ENCODE assay signal across 18 cellular contexts in the genomic region with DNA sequence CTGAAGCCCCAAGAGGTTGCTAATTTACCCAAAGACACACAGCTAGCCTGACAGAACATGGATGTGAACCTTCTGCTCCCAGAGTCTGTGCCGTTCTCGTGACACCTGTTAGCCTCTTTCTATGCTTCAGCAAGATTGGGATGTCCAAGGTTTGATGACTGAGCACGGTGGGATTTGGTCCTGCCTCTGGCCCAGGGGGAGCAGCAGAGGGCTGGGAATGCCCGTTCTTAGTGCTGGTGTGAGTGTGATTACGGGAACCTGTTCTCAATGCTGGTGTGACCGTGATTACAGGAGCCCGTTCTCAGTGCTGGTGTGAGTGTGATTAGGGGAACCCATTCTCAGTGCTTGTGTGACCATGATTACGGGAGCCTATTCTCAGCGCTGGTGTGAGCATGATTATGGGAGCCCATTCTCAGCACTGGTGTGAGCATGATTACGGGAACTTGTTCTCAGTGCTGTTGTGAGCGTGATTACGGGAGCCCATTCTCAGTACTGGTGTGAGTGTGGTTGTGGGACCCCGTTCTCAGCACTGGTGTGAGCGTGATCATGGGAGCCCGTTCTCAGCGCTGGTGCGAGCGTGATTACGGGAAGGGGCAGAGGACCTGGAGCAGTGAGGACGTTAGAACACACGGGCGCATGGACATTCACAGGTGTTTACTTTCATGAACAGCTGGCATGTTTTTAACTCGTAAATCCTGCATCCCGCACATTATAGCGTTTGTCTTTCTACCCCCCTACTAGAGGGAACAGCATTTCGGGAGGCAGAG.
DNase-seq lines count a peak whose midpoint lies in the region; ATAC-seq, FAIRE-seq and TF ChIP-seq lines count a peak whose summit lies in the region.
"Had no signal": no experiment of that assay in that cellular context is flagged by ENCODE, and none has a peak within 500 bp of the region (broad histone marks: within the 10 kb centered on the region; RNA-seq: fewer than 3 reads in every experiment).

No MANE protein-coding gene starts in this region.

- TF ChIP-seq CTCF in GM12878 (IDR thresholded peaks at IDR 0.05 in 2 of 3, conservative IDR thresholded peaks at IDR 0.05 in 1 of 3; ENCODE audit: control insufficient read depth in 2 of 3, extremely low read depth in 1 of 3, insufficient read depth in 1 of 3, low read depth in 3 of 3, low read length in 3 of 3) (no peak), lower leg skin (IDR thresholded peaks at IDR 0.05) (no peak), progenitor cell of endocrine pancreas (IDR thresholded peaks at IDR 0.05; ENCODE audit: unreplicated experiment) (no peak)

- H3K79me2 ChIP-seq in GM12878 (ENCODE audit: control insufficient read depth, insufficient read depth, low read length): no peaks in the 10 kb centered on the region

- SMC1A ChIA-PET in GM12878 (lab: Charles Lee; ENCODE audit: uncharacterized antibody, unreplicated experiment): no interaction called here

- RAD21 ChIA-PET in GM12878 (lab: Charles Lee; ENCODE audit: unreplicated experiment): no interaction called here

- no peak overlapping the region for H2AFZ ChIP-seq in GM12878 (ENCODE audit: control insufficient read depth, low read depth, low read length)

- H3K4me3 Mint-ChIP-seq in progenitor cell of endocrine pancreas (ENCODE audit: low read depth): no peak overlapping the region

- CTCF ChIA-PET in GM12878 (lab: Yijun Ruan, JAX): no interaction called here

- TF ChIP-seq POLR2A in GM12878 (IDR thresholded peaks at IDR 0.05; ENCODE audit: low read depth, low read length) (no peak), lower leg skin (IDR thresholded peaks at IDR 0.05) (no peak)

- no TSS peak for BruUV-seq in GM12878 (replicated peaks; lab: Mats Ljungman, UMichigan)

- H3K4me3 ChIP-seq in GM12878 (no peak overlapping the region), lower leg skin (ENCODE audit: low read depth, poor library complexity, severe bottlenecking) (no peak overlapping the region)
- H3K4me3 ChIP-seq: BLaER1 treated with 17β-estradiol and CSF1 and Interleukin-3, amounts not matched to agents 10 nM and 100 nM had no signal

- POLR2A ChIA-PET in GM12878 (lab: Charles Lee): no interaction called here

- no peaks in the 10 kb centered on the region for H4K20me1 ChIP-seq in GM12878 (ENCODE audit: control insufficient read depth, insufficient read depth)
- H4K20me1 ChIP-seq: BLaER1 treated with 17β-estradiol and CSF1 and Interleukin-3, amounts not matched to agents 10 nM and 100 nM had no signal

- ATAC-seq in GM12878 (no peak), HG03378 (IDR thresholded peaks at IDR 0.05; ENCODE audit: unreplicated experiment) (no peak), HG03521 (IDR thresholded peaks at IDR 0.05; ENCODE audit: unreplicated experiment) (no peak)
- ATAC-seq: PC-3 had no signal

- no peak for FAIRE-seq in GM12878 (lab: Jason Lieb, UNC)
- FAIRE-seq: H54, HTR-8/SVneo had no signal

- H3K4me2 ChIP-seq in GM12878 (ENCODE audit: control insufficient read depth, insufficient read depth): no peak overlapping the region
- H3K4me2 ChIP-seq: BLaER1 treated with 17β-estradiol and CSF1 and Interleukin-3, amounts not matched to agents 10 nM and 100 nM had no signal

- H3K9ac ChIP-seq in GM12878 (ENCODE audit: control insufficient read depth, insufficient read depth, low read length): no peak overlapping the region
- H3K9ac ChIP-seq: BLaER1 treated with 17β-estradiol and CSF1 and Interleukin-3, amounts not matched to agents 10 nM and 100 nM had no signal

- no peaks in the 10 kb centered on the region for H3K36me3 ChIP-seq in GM12878 (ENCODE audit: control insufficient read depth in 2 of 2, insufficient read depth in 2 of 2, low read length in 1 of 2)
- H3K36me3 ChIP-seq: BLaER1 treated with 17β-estradiol and CSF1 and Interleukin-3, amounts not matched to agents 10 nM and 100 nM had no signal

- no peaks in the 10 kb centered on the region for H3K36me3 Mint-ChIP-seq in progenitor cell of endocrine pancreas (ENCODE audit: insufficient read depth)

- TF ChIP-seq RAD21 in GM12878 (IDR thresholded peaks at IDR 0.05; ENCODE audit: insufficient read depth, low read depth, low read length): no peak

- intact Hi-C loops in GM12878 (cut with micrococcal nuclease; ENCODE audit: unreplicated experiment) (no loop called here), lower leg skin (cut with DNase I; ENCODE audit: low total_unique reads) (no loop called here)

- peaks cover 8% of the 10 kb centered on the region; the same call in 1 of the 2 replicates for H3K4me1 ChIP-seq in GM12878 (ENCODE audit: control insufficient read depth, insufficient read depth, low read length)

- peaks cover 36% of the 10 kb centered on the region for H3K27me3 Mint-ChIP-seq in progenitor cell of endocrine pancreas

- H3K27me3 ChIP-seq in GM12878 (replicated peaks in 1 of 2; ENCODE audit: control insufficient read depth in 2 of 2, insufficient read depth in 2 of 2, low read length in 1 of 2): no peaks in the 10 kb centered on the region
- H3K27me3 ChIP-seq: BLaER1 treated with 17β-estradiol and CSF1 and Interleukin-3, amounts not matched to agents 10 nM and 100 nM had no signal

- H3K4me1 Mint-ChIP-seq in progenitor cell of endocrine pancreas (ENCODE audit: low read depth): no peaks in the 10 kb centered on the region

- WGBS in GM12878 (ENCODE audit: insufficient coverage, insufficient replicate concordance, low lambda C conversion rate, missing lambda C conversion rate): 44% methylated on average over 26 of the region's 26 CpGs
- WGBS in lower leg skin, 2 donors: 49 to 52% methylated on average over 26 of the region's 26 CpGs

- peak; percentile 19 for DNase-seq in NCI-H748 (lab: John Stamatoyannopoulos, UW; ENCODE audit: unreplicated experiment)
- DNase-seq in NCI-H748 treated with DMSO at 0.1 percent for 48 hours (lab: John Stamatoyannopoulos, UW): no peak
- DNase-seq in GM12878 (ENCODE audit: low read depth, low spot score): no peak
- DNase-seq in lower leg skin (ENCODE audit: low spot score in 2 of 2): peak; percentile 3 to 63
- peak; percentile 3 for DNase-seq in progenitor cell of endocrine pancreas (ENCODE audit: low spot score, unreplicated experiment)
- no peak for DNase-seq in activated gamma-delta T cell treated with Interleukin-2 at 50 U/mL for 16 hours
- DNase-seq: MV-4-11, NCI-H1417 treated with DMSO at 0.1 percent for 48 hours, NCI-H2029, NCI-H2227 treated with DMSO at 0.1 percent for 48 hours, NCI-H526, PC-3 had no signal

- H3K9me3 ChIP-seq in GM12878 (replicated peaks; ENCODE audit: control insufficient read depth, insufficient read depth, low read length): no peaks in the 10 kb centered on the region; the same call in 2 of the 3 replicates

- in situ Hi-C loops in GM12878 (cut with MboI): no loop called here

- H3K9me3 Mint-ChIP-seq in progenitor cell of endocrine pancreas (ENCODE audit: low read depth): peaks cover 7% of the 10 kb centered on the region

- TF ChIP-seq EP300 in GM12878 (IDR thresholded peaks at IDR 0.05; ENCODE audit: borderline replicate concordance in 1 of 2, control insufficient read depth in 1 of 2, low read depth in 2 of 2, low read length in 2 of 2): no peak

- no peak overlapping the region for H3K27ac Mint-ChIP-seq in progenitor cell of endocrine pancreas

- 0 out of 2 replicates have a peak overlapping the region, but pooled peaks have one; percentile 10 for H3K27ac ChIP-seq in GM12878 (ENCODE audit: control insufficient read depth, insufficient read depth)
- H3K27ac ChIP-seq: 22Rv1; BLaER1 treated with 17β-estradiol and CSF1 and Interleukin-3, amounts not matched to agents 10 nM and 100 nM had no signal

TF ChIP-seq in GM12878, 131 proteins besides CTCF, POLR2A, EP300 and RAD21:
- no peak for TF ChIP-seq LARP7 (IDR thresholded peaks at IDR 0.05)
- TF ChIP-seq, protein P1, sequence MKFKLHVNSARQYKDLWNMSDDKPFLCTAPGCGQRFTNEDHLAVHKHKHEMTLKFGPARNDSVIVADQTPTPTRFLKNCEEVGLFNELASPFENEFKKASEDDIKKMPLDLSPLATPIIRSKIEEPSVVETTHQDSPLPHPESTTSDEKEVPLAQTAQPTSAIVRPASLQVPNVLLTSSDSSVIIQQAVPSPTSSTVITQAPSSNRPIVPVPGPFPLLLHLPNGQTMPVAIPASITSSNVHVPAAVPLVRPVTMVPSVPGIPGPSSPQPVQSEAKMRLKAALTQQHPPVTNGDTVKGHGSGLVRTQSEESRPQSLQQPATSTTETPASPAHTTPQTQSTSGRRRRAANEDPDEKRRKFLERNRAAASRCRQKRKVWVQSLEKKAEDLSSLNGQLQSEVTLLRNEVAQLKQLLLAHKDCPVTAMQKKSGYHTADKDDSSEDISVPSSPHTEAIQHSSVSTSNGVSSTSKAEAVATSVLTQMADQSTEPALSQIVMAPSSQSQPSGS (IDR thresholded peaks at IDR 0.05; ENCODE audit: low read length): peak; percentile 39
TF ChIP-seq in GM12878: peak in this region for 1.

Comparison
In these comparisons a context has a peak if more than half of its experiments do, and no peak if none do; other contexts are left out.
1. DNase-seq: peak in NCI-H748 (single experiment), lower leg skin (2 of 2) and progenitor cell of endocrine pancreas (single experiment); none in NCI-H748 treated with DMSO at 0.1 percent for 48 hours (single experiment), GM12878 (single experiment) and activated gamma-delta T cell treated with Interleukin-2 at 50 U/mL for 16 hours (single experiment).